In genomic region chr3:129314757-129315385, GRCh38 we compare ENCODE assay signal across 8 cellular contexts. TPM values are rescaled to one million over a fixed set of nuclear protein-coding genes. Genes with fewer than 3 reads are reported as not detected.
A peak's percentile ranks its signal among the peaks of the same experiment; 100 is the strongest.
DNase-seq lines count a peak whose midpoint lies in the region; TF ChIP-seq lines count a peak whose summit lies in the region.

No MANE protein-coding gene starts in this region.

- no peaks in the 10 kb centered on the region for H3K9me3 ChIP-seq in OCI-LY7 (ENCODE audit: low read length)
- H3K9me3 ChIP-seq in muscle layer of duodenum (ENCODE audit: control insufficient read depth in 1 of 2, low read length in 2 of 2) = no peaks in the 10 kb centered on the region

- H3K4me1 ChIP-seq in OCI-LY7 (ENCODE audit: insufficient read depth, low read length, poor library complexity, severe bottlenecking) (peaks cover 40% of the 10 kb centered on the region), muscle layer of duodenum (ENCODE audit: control insufficient read depth in 1 of 2, insufficient read depth in 2 of 2, low read length in 2 of 2) (peaks cover 8 to 24% of the 10 kb centered on the region in 2 donors)

- no peaks in the 10 kb centered on the region for H4K20me1 ChIP-seq in OCI-LY7 (ENCODE audit: insufficient read depth, low read length)

- H3K27ac ChIP-seq in OCI-LY7 (ENCODE audit: low read depth, low read length, poor library complexity, severe bottlenecking) (peak overlapping the region; percentile 73), muscle layer of duodenum (ENCODE audit: low read length) (peak overlapping the region; percentile 78)

- peaks cover 9% of the 10 kb centered on the region; the same call in 1 of the 2 replicates for H3K36me3 ChIP-seq in OCI-LY7 (ENCODE audit: insufficient read depth, low read length)
- no peaks in the 10 kb centered on the region for H3K36me3 ChIP-seq in muscle layer of duodenum (ENCODE audit: control insufficient read depth in 1 of 2, insufficient read depth in 2 of 2, low read length in 2 of 2)

- peak; percentile 57 for TF ChIP-seq CTCF in OCI-LY7 (conservative IDR thresholded peaks at IDR 0.05; ENCODE audit: low read length)

- intact Hi-C loops in OCI-LY7 (cut with micrococcal nuclease; ENCODE audit: unreplicated experiment) = loop anchor here (1.0 to 10.0 kb wide), 4 partner anchors 66 to 340 kb away; partner anchors contain the start of genes CNBP, COPG1 and MBD4

- no peaks in the 10 kb centered on the region for H3K27me3 ChIP-seq in muscle layer of duodenum (ENCODE audit: low read depth, low read length)

- POLR2A ChIA-PET in OCI-LY7 (lab: Charles Lee) = interaction anchor here (0.9 to 2.7 kb wide), 6 partner anchors 10 to 81 kb away, joined by 3 to 20 read pairs (median 5); partner anchors contain the start of gene HMCES

- DNase-seq in SIG-M5 treated with dmso at 0.1 percent for 504 hours (lab: John Stamatoyannopoulos, UW; ENCODE audit: unreplicated experiment) = peak; percentile 80
- no peak for DNase-seq in SIG-M5 (lab: John Stamatoyannopoulos, UW)
- DNase-seq in KG1 (lab: John Stamatoyannopoulos, UW) = peak; percentile 32
- DNase-seq in OCI-LY7 (ENCODE audit: low spot score) = peak; percentile 91
- peak; percentile 26 for DNase-seq in activated gamma-delta T cell (lab: John Stamatoyannopoulos, UW)
- DNase-seq in fibroblast of peridontal ligament (ENCODE audit: extremely low read depth) = peak; percentile 84
- DNase-seq in stromal cell of bone marrow (ENCODE audit: low read depth) = peak; percentile 77

- peak overlapping the region; percentile 89 for H3K4me3 ChIP-seq in OCI-LY7 (ENCODE audit: low read depth, low read length, poor library complexity, severe bottlenecking)
- H3K4me3 ChIP-seq in muscle layer of duodenum (ENCODE audit: low read depth in 1 of 2, low read length in 2 of 2) = peak overlapping the region; percentile 72 to 95

- peak overlapping the region; percentile 87 for H3K4me2 ChIP-seq in OCI-LY7 (ENCODE audit: low read length)

- CTCF ChIA-PET in OCI-LY7 (lab: Charles Lee; ENCODE audit: unreplicated experiment) = no interaction called here

- no peaks in the 10 kb centered on the region for H3K9me2 ChIP-seq in OCI-LY7 (ENCODE audit: insufficient read depth, low read length)

- peak overlapping the region; percentile 14; the same call in 1 of the 2 replicates for H2AFZ ChIP-seq in OCI-LY7 (ENCODE audit: low read length)

- H3K79me2 ChIP-seq in OCI-LY7 (ENCODE audit: insufficient read depth, low read depth, low read length) = peaks cover 11% of the 10 kb centered on the region; the same call in 1 of the 2 replicates

- BruUV-seq in OCI-LY7 (replicated peaks; lab: Mats Ljungman, UMichigan) = TSS peak; percentile 91

RNA-seq across cellular contexts. Expression of gene HMCES, which starts 36.2 kb away (rescaled TPM):
- 90.6 and 104 TPM in 2 replicates for total RNA-seq in OCI-LY7 (2014; rRNA removed; shearing (Covaris generic))
- total RNA-seq in OCI-LY7 (2022) = 287 and 320 TPM in 2 replicates
